ENCODE assay signal across 30 cellular contexts in the genomic region with DNA sequence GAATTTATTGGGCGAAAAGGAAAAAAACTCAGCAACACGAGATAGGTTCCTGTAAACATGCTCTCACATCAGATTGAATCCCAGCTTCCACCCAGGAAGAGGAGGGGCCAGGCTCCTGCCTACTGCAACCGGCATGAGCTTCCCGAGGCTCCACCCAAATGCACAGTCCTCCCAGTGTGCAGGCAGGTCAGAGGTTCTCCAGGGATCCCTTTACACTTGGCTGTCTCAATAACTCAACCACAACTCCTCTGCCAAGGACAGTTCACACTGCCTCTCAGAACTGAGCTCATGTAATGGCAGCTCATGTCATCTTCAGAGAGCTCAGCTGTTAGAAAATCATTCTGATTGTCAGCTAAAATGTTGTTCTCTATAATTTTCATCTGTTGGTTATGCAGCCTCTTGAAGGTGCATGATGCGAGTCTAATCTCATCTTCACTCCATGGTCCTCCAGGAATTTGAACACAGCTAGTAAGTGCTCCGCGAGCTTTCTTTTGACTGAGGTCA.
"Had no signal": no experiment of that assay in that cellular context is flagged by ENCODE, and none has a peak within 500 bp of the region (broad histone marks: within the 10 kb centered on the region; RNA-seq: fewer than 3 reads in every experiment).

No MANE protein-coding gene starts in this region.

- H3K9me3 Mint-ChIP-seq: immature natural killer cell; memory B cell; mesothelial cell of epicardium; natural killer cell treated with Interleukin-12 subunit alpha and Interleukin-12 subunit beta and Interleukin-15 and Interleukin-18, amount 100 ng/mL, for 72 hours; stimulated activated effector memory CD8-positive, alpha-beta T cell treated with anti-CD3 and anti-CD28 coated beads, Interleukin-12 subunit alpha, Interleukin-12 subunit beta, amount 100 ng/mL, for 72 hours had no signal

- H3K4me3 ChIP-seq: coronary artery, esophagus squamous epithelium, lung, mucosa of descending colon, ovary, psoas muscle, right lobe of liver, thoracic aorta, transverse colon, upper lobe of right lung, uterus had no signal

- H3K9me3 ChIP-seq: esophagus squamous epithelium, mucosa of descending colon, ovary, psoas muscle, right lobe of liver, thoracic aorta, transverse colon, upper lobe of right lung, uterus had no signal

- H3K4me1 ChIP-seq: esophagus squamous epithelium, psoas muscle, right lobe of liver, transverse colon, upper lobe of right lung, uterus had no signal

- DNase-seq: dermis blood vessel endothelial cell; effector memory CD4-positive, alpha-beta T cell; erythroblast; esophagus squamous epithelium; foreskin melanocyte; hypothalamus; immature natural killer cell; mucosa of descending colon; naive B cell; occipital lobe; ovary; posterior cingulate gyrus; psoas muscle; right lobe of liver; small intestine; stimulated activated CD4-positive, alpha-beta T cell treated with anti-CD3 and anti-CD28 coated beads, Interleukin-12 subunit alpha, Interleukin-12 subunit beta, amount 100 ng/mL, for 4 hours; stimulated activated CD4-positive, alpha-beta T cell treated with anti-CD3 and anti-CD28 coated beads, Interleukin-2, amount 100 ng/mL, for 24 hours; stimulated activated CD4-positive, alpha-beta T cell treated with anti-CD3 and anti-CD28 coated beads, Interleukin-4, amount 100 ng/mL, for 24 hours; stimulated activated naive CD8-positive, alpha-beta T cell treated with anti-CD3 and anti-CD28 coated beads, Interleukin-15, Interleukin-2, amounts not matched to agents 100 U/mL and 50 U/mL, for 24 hours; transverse colon; upper lobe of right lung; uterus had no signal

- H3K27ac ChIP-seq: coronary artery, esophagus squamous epithelium, psoas muscle, right lobe of liver, thoracic aorta, transverse colon, upper lobe of right lung, uterus had no signal

- H3K36me3 Mint-ChIP-seq: immature natural killer cell; memory B cell; mesothelial cell of epicardium; naive B cell; natural killer cell treated with Interleukin-12 subunit alpha and Interleukin-12 subunit beta and Interleukin-15 and Interleukin-18, amount 100 ng/mL, for 72 hours; stimulated activated effector memory CD8-positive, alpha-beta T cell treated with anti-CD3 and anti-CD28 coated beads, Interleukin-12 subunit alpha, Interleukin-12 subunit beta, amount 100 ng/mL, for 72 hours had no signal

- H3K27ac Mint-ChIP-seq: immature natural killer cell; memory B cell; mesothelial cell of epicardium; naive B cell; natural killer cell treated with Interleukin-12 subunit alpha and Interleukin-12 subunit beta and Interleukin-15 and Interleukin-18, amount 100 ng/mL, for 72 hours; stimulated activated effector memory CD8-positive, alpha-beta T cell treated with anti-CD3 and anti-CD28 coated beads, Interleukin-12 subunit alpha, Interleukin-12 subunit beta, amount 100 ng/mL, for 72 hours had no signal

- H3K4me3 Mint-ChIP-seq: immature natural killer cell; memory B cell; mesothelial cell of epicardium; naive B cell; natural killer cell treated with Interleukin-12 subunit alpha and Interleukin-12 subunit beta and Interleukin-15 and Interleukin-18, amount 100 ng/mL, for 72 hours; stimulated activated effector memory CD8-positive, alpha-beta T cell treated with anti-CD3 and anti-CD28 coated beads, Interleukin-12 subunit alpha, Interleukin-12 subunit beta, amount 100 ng/mL, for 72 hours had no signal

- H3K36me3 ChIP-seq: esophagus squamous epithelium, ovary, right lobe of liver, thoracic aorta, transverse colon, upper lobe of right lung, uterus had no signal

- ATAC-seq: left lobe of liver; mucosa of descending colon; natural killer cell treated with Interleukin-12 subunit alpha and Interleukin-12 subunit beta and Interleukin-15 and Interleukin-18, amount 100 ng/mL, for 72 hours; right lobe of liver; stimulated activated effector memory CD8-positive, alpha-beta T cell treated with anti-CD3 and anti-CD28 coated beads, Interleukin-12 subunit alpha, Interleukin-12 subunit beta, amount 100 ng/mL, for 72 hours; stimulated activated naive CD8-positive, alpha-beta T cell treated with anti-CD3 and anti-CD28 coated beads, Interleukin-15, Interleukin-2, amounts not matched to agents 100 U/mL and 50 U/mL, for 24 hours; upper lobe of right lung had no signal

- H3K4me1 Mint-ChIP-seq: immature natural killer cell; memory B cell; naive B cell; stimulated activated effector memory CD8-positive, alpha-beta T cell treated with anti-CD3 and anti-CD28 coated beads, Interleukin-12 subunit alpha, Interleukin-12 subunit beta, amount 100 ng/mL, for 72 hours had no signal

- H3K27me3 ChIP-seq: ovary, upper lobe of right lung had no signal
